ENCODE assay signal across 37 cellular contexts in genomic region chr3:171058873-171059603, GRCh38. TPM values are rescaled to one million over a fixed set of nuclear protein-coding genes. Genes with fewer than 3 reads are reported as not detected.
"Had no signal": no experiment of that assay in that cellular context is flagged by ENCODE, and none has a peak within 500 bp of the region (broad histone marks: within the 10 kb centered on the region; RNA-seq: fewer than 3 reads in every experiment).

No MANE protein-coding gene starts in this region.

- ATAC-seq: activated CD4-positive, CD25-positive, alpha-beta regulatory T cell treated with anti-CD3 and anti-CD28 coated beads, Interleukin-2, amount 50 U/mL, for 24 hours; activated CD8-positive, alpha-beta T cell treated with anti-CD3 and anti-CD28 coated beads for 36 hours; activated T-cell treated with anti-CD3 and anti-CD28 coated beads, Interleukin-2, amount 50 U/mL, for 4 hours; activated T-helper 17 cell treated with anti-CD3 and anti-CD28 coated beads, Interleukin-2, amount 50 U/mL, for 72 hours; effector memory CD8-positive, alpha-beta T cell; foreskin keratinocyte; gastrocnemius medialis; T-cell; T-helper 17 cell had no signal

- H3K36me3 ChIP-seq: brain microvascular endothelial cell, gastrocnemius medialis, WERI-Rb-1 had no signal

- H3K27ac ChIP-seq: brain microvascular endothelial cell, coronary artery, dorsolateral prefrontal cortex, esophagus muscularis mucosa, foreskin keratinocyte, gastrocnemius medialis, WERI-Rb-1 had no signal

- H3K27ac Mint-ChIP-seq: activated B cell treated with CpG ODN at 0.5 μM for 24 hours; activated CD8-positive, alpha-beta T cell treated with anti-CD3 and anti-CD28 coated beads for 36 hours; activated naive CD8-positive, alpha-beta T cell; activated T-helper 17 cell treated with anti-CD3 and anti-CD28 coated beads, Interleukin-2, amount 50 U/mL, for 72 hours; dendritic cell treated with granulocyte-macrophage colony-stimulating factor and Interleukin-4, amounts not matched to agents 40 ng/mL and 50 ng/mL, for 4 days; effector memory CD8-positive, alpha-beta T cell; T-helper 17 cell; T-helper 2 cell treated with Interferon-gamma antibody and Interleukin-4, amounts not matched to agents 5 μg/mL and 100 μg/mL, for 36 hours had no signal

- H3K9me3 ChIP-seq: esophagus muscularis mucosa, gastrocnemius medialis had no signal

- H3K4me3 Mint-ChIP-seq: activated B cell treated with CpG ODN at 0.5 μM for 24 hours; activated CD8-positive, alpha-beta T cell treated with anti-CD3 and anti-CD28 coated beads for 36 hours; activated naive CD8-positive, alpha-beta T cell; activated T-cell treated with anti-CD3 and anti-CD28 coated beads, Interleukin-2, amount 50 U/mL, for 4 hours; activated T-helper 17 cell treated with anti-CD3 and anti-CD28 coated beads, Interleukin-2, amount 50 U/mL, for 72 hours; central memory CD8-positive, alpha-beta T cell; dendritic cell treated with granulocyte-macrophage colony-stimulating factor and Interleukin-4, amounts not matched to agents 40 ng/mL and 50 ng/mL, for 4 days; effector memory CD8-positive, alpha-beta T cell; T-cell; T-helper 17 cell; T-helper 2 cell treated with Interferon-gamma antibody and Interleukin-4, amounts not matched to agents 5 μg/mL and 100 μg/mL, for 36 hours had no signal

- H3K4me1 ChIP-seq: foreskin keratinocyte, gastrocnemius medialis had no signal

- DNase-seq: activated B cell treated with CpG ODN at 0.5 μM for 24 hours; activated CD4-positive, alpha-beta T cell treated with anti-CD3 and anti-CD28 coated beads for 48 hours; activated CD4-positive, alpha-beta T cell treated with anti-CD3 and anti-CD28 coated beads, Interleukin-2, amount 50 U/mL, for 1 hour; activated CD4-positive, alpha-beta T cell treated with anti-CD3 and anti-CD28 coated beads, Interleukin-2, amount 50 U/mL, for 48 hours; activated CD8-positive, alpha-beta memory T cell treated with anti-CD3 and anti-CD28 coated beads for 24 hours; activated CD8-positive, alpha-beta T cell treated with anti-CD3 and anti-CD28 coated beads for 36 hours; activated effector memory CD4-positive, alpha-beta T cell treated with Interleukin-2 at 50 U/mL for 16 hours; activated gamma-delta T cell treated with Interleukin-2 at 50 U/mL for 16 hours; activated naive CD4-positive, alpha-beta T cell treated with anti-CD3 and anti-CD28 coated beads, Interleukin-2, amount 50 U/mL, for 16 hours; activated naive CD4-positive, alpha-beta T cell treated with Interleukin-2 at 50 U/mL for 16 hours; activated T-cell treated with anti-CD3 and anti-CD28 coated beads, Interleukin-2, amount 50 U/mL, for 4 hours; amniotic stem cell; anterior cingulate cortex; brain microvascular endothelial cell; dorsolateral prefrontal cortex; effector CD4-positive, alpha-beta T cell; effector memory CD8-positive, alpha-beta T cell; erythroblast; foreskin keratinocyte; gastrocnemius medialis; T-cell; T-helper 17 cell; T1000; WERI-Rb-1 had no signal

- H3K4me1 Mint-ChIP-seq: activated B cell treated with CpG ODN at 0.5 μM for 24 hours; activated T-helper 17 cell treated with anti-CD3 and anti-CD28 coated beads, Interleukin-2, amount 50 U/mL, for 72 hours; central memory CD8-positive, alpha-beta T cell; T-cell; T-helper 17 cell had no signal

- H3K9me3 Mint-ChIP-seq: activated B cell treated with CpG ODN at 0.5 μM for 24 hours; activated CD8-positive, alpha-beta T cell treated with anti-CD3 and anti-CD28 coated beads for 36 hours; activated T-cell treated with anti-CD3 and anti-CD28 coated beads, Interleukin-2, amount 50 U/mL, for 4 hours; activated T-helper 17 cell treated with anti-CD3 and anti-CD28 coated beads, Interleukin-2, amount 50 U/mL, for 72 hours; central memory CD8-positive, alpha-beta T cell; dendritic cell treated with granulocyte-macrophage colony-stimulating factor and Interleukin-4, amounts not matched to agents 40 ng/mL and 50 ng/mL, for 4 days; effector memory CD8-positive, alpha-beta T cell; T-helper 2 cell treated with Interferon-gamma antibody and Interleukin-4, amounts not matched to agents 5 μg/mL and 100 μg/mL, for 36 hours had no signal

- H3K4me3 ChIP-seq: coronary artery, dorsolateral prefrontal cortex, esophagus muscularis mucosa, gastrocnemius medialis had no signal

- FAIRE-seq: astrocyte, bronchial epithelial cell had no signal

- H3K27me3 Mint-ChIP-seq: activated B cell treated with CpG ODN at 0.5 μM for 24 hours; activated CD8-positive, alpha-beta T cell treated with anti-CD3 and anti-CD28 coated beads for 36 hours; activated naive CD8-positive, alpha-beta T cell; activated T-helper 17 cell treated with anti-CD3 and anti-CD28 coated beads, Interleukin-2, amount 50 U/mL, for 72 hours; central memory CD8-positive, alpha-beta T cell; dendritic cell treated with granulocyte-macrophage colony-stimulating factor and Interleukin-4, amounts not matched to agents 40 ng/mL and 50 ng/mL, for 4 days; effector memory CD8-positive, alpha-beta T cell; T-cell; T-helper 17 cell had no signal

- H3K27me3 ChIP-seq: brain microvascular endothelial cell, dorsolateral prefrontal cortex, esophagus muscularis mucosa, foreskin keratinocyte, gastrocnemius medialis had no signal

RNA-seq across cellular contexts. Expression of gene SLC2A2, which starts 32.5 kb away (rescaled TPM):
- total RNA-seq: activated B cell treated with CpG ODN at 0.5 μM for 24 hours; activated CD8-positive, alpha-beta T cell treated with anti-CD3 and anti-CD28 coated beads for 36 hours; activated T-helper 17 cell treated with anti-CD3 and anti-CD28 coated beads, Interleukin-2, amount 50 U/mL, for 72 hours; astrocyte; bronchial epithelial cell; cardiac septum; cerebellum; esophagus muscularis mucosa; foreskin keratinocyte; glomerular endothelial cell; T-helper 17 cell had no signal
- polyA plus RNA-seq: foreskin keratinocyte had no signal
